Comparison of ENCODE assay signal across 1 cellular context in genomic region chr17:62172492-62173291, GRCh38.
TF ChIP-seq lines count a peak whose summit lies in the region.

No MANE protein-coding gene starts in this region.

TF ChIP-seq in K562, 482 proteins besides CTCF, POLR2A, EP300 and RAD21 (continued from another document and continues in another):
- TF ChIP-seq ZFP91 (CRISPR knock-in tag; IDR thresholded peaks at IDR 0.05) (no peak), HDAC1 (IDR thresholded peaks at IDR 0.05) (peak in 1 of 2 experiments; percentile 83; a peak in 2 of 4 replicates), ZNF589 (CRISPR knock-in tag; IDR thresholded peaks at IDR 0.05; ENCODE audit: low read depth) (peak; percentile 81), TSHZ1 (CRISPR knock-in tag; IDR thresholded peaks at IDR 0.05) (no peak), DIDO1 (tag; IDR thresholded peaks at IDR 0.05; ENCODE audit: low read depth) (no peak), TAL1 (IDR thresholded peaks at IDR 0.05) (peak; percentile 87), RBM34 (IDR thresholded peaks at IDR 0.05; ENCODE audit: borderline replicate concordance, insufficient read depth, low read length) (no peak), NCOA1 (IDR thresholded peaks at IDR 0.05; ENCODE audit: low read depth) (peak; percentile 94), BHLHE40 (IDR thresholded peaks at IDR 0.05; ENCODE audit: low read length) (peak; percentile 60), NFIC (IDR thresholded peaks at IDR 0.05) (peak; percentile 82), PTBP1 (IDR thresholded peaks at IDR 0.05; ENCODE audit: low read depth, low read length) (no peak), KLF1 (tag; IDR thresholded peaks at IDR 0.05) (no peak), ETV1 (tag; conservative IDR thresholded peaks at IDR 0.05; ENCODE audit: low read depth) (peak; percentile 46), CXXC5 (CRISPR knock-in tag; IDR thresholded peaks at IDR 0.05) (peak; percentile 60; the same call in 1 of the 2 replicates), ZKSCAN8 (CRISPR knock-in tag; IDR thresholded peaks at IDR 0.05) (peak; percentile 79), CREB3 (tag; conservative IDR thresholded peaks at IDR 0.05; ENCODE audit: low read depth) (peak; percentile 78; the same call in 1 of the 2 replicates), CEBPB (tag; IDR thresholded peaks at IDR 0.05) (peak; percentile 94), ZSCAN32 (CRISPR knock-in tag; IDR thresholded peaks at IDR 0.05) (peak; percentile 79), DMBX1 (CRISPR knock-in tag; IDR thresholded peaks at IDR 0.05; ENCODE audit: borderline replicate concordance) (peak; percentile 38), MYBL2 (IDR thresholded peaks at IDR 0.05; ENCODE audit: low read depth) (no peak; the same call in 1 of the 2 replicates), MYBL2 (CRISPR knock-in tag; IDR thresholded peaks at IDR 0.05; ENCODE audit: borderline replicate concordance) (no peak), DACH1 (IDR thresholded peaks at IDR 0.05; ENCODE audit: partially characterized antibody) (peak; percentile 77), ZNF79 (CRISPR knock-in tag; IDR thresholded peaks at IDR 0.05; ENCODE audit: low read depth) (0 out of 2 replicates have a peak, but pooled peaks have one; percentile 4), ELF4 (CRISPR knock-in tag; IDR thresholded peaks at IDR 0.05) (peak; percentile 76), NFXL1 (CRISPR knock-in tag; IDR thresholded peaks at IDR 0.05) (0 out of 2 replicates have a peak, but pooled peaks have one; percentile 65), HOMEZ (CRISPR knock-in tag; IDR thresholded peaks at IDR 0.05) (no peak), TEAD2 (tag; IDR thresholded peaks at IDR 0.05) (no peak), SRSF3 (IDR thresholded peaks at IDR 0.05; ENCODE audit: insufficient read depth, low read length) (no peak), JUN (IDR thresholded peaks at IDR 0.05; ENCODE audit: borderline replicate concordance, low read depth, low read length) (peak; percentile 91), JUN (CRISPR knock-in tag; IDR thresholded peaks at IDR 0.05; ENCODE audit: borderline replicate concordance) (no peak), MECOM (CRISPR knock-in tag; IDR thresholded peaks at IDR 0.05) (no peak; the same call in none of the 2 replicates), FOXA1 (IDR thresholded peaks at IDR 0.05; ENCODE audit: borderline replicate concordance) (no peak), ZC3H8 (IDR thresholded peaks at IDR 0.05) (0 out of 2 replicates have a peak, but pooled peaks have one; percentile 8), ZBTB12 (CRISPR knock-in tag; IDR thresholded peaks at IDR 0.05) (no peak), ZNF655 (CRISPR knock-in tag; IDR thresholded peaks at IDR 0.05) (no peak), MXD1 (CRISPR knock-in tag; IDR thresholded peaks at IDR 0.05; ENCODE audit: borderline replicate concordance, poor library complexity, severe bottlenecking) (no peak), NR2F6 (CRISPR knock-in tag; IDR thresholded peaks at IDR 0.05) (no peak), PRPF4 (IDR thresholded peaks at IDR 0.05; ENCODE audit: insufficient read depth, low read depth, low read length, poor library complexity, severe bottlenecking) (no peak), TCF7L2 (IDR thresholded peaks at IDR 0.05; ENCODE audit: low read depth, low read length) (no peak), ZEB2 (IDR thresholded peaks at IDR 0.05) (peak; percentile 55; the same call in 1 of the 2 replicates), BRD9 (IDR thresholded peaks at IDR 0.05; ENCODE audit: low read depth, partially characterized antibody) (peak; percentile 97), U2AF1 (optimal IDR thresholded peaks at IDR 0.05; ENCODE audit: low read depth, low read length) (no peak), TRIM24 (IDR thresholded peaks at IDR 0.05) (peak; percentile 87 to 89), KLF13 (tag; IDR thresholded peaks at IDR 0.05; ENCODE audit: borderline replicate concordance, low read depth) (no peak), CBFA2T3 (IDR thresholded peaks at IDR 0.05) (peak; percentile 95), XRCC5 (IDR thresholded peaks at IDR 0.05; ENCODE audit: low read depth, low read length) (no peak), MCM7 (IDR thresholded peaks at IDR 0.05) (no peak), FOXK1 (CRISPR knock-in tag; IDR thresholded peaks at IDR 0.05; ENCODE audit: borderline replicate concordance) (no peak), PML (IDR thresholded peaks at IDR 0.05; ENCODE audit: low read length) (peak; percentile 74), HDAC3 (IDR thresholded peaks at IDR 0.05; ENCODE audit: borderline replicate concordance, partially characterized antibody) (peak; percentile 75), CBX8 (IDR thresholded peaks at IDR 0.05; ENCODE audit: borderline replicate concordance, extremely low read depth, low read depth, low read length, poor library complexity, severe bottlenecking) (no peak), YY1 (IDR thresholded peaks at IDR 0.05; ENCODE audit: borderline replicate concordance in 1 of 3, control insufficient read depth in 1 of 3, extremely low read depth in 1 of 3, insufficient read depth in 3 of 3, insufficient read length in 1 of 3, insufficient replicate concordance in 2 of 3, low read depth in 1 of 3, low read length in 2 of 3) (peak in 1 of 3 experiments; percentile 69), POLR2H (tag; IDR thresholded peaks at IDR 0.05; ENCODE audit: low read depth) (peak; percentile 46; the same call in 1 of the 2 replicates), HDAC6 (IDR thresholded peaks at IDR 0.05; ENCODE audit: low read depth, low read length) (no peak), GMEB1 (CRISPR knock-in tag; IDR thresholded peaks at IDR 0.05) (peak; percentile 37; the same call in 1 of the 2 replicates), FOXK2 (conservative IDR thresholded peaks at IDR 0.05 in 1 of 2, IDR thresholded peaks at IDR 0.05 in 1 of 2; ENCODE audit: low read depth in 2 of 2) (peak in 1 of 2 experiments; percentile 19; a peak in 1 of 4 replicates), PREB (CRISPR knock-in tag; IDR thresholded peaks at IDR 0.05) (no peak), TAF15 (IDR thresholded peaks at IDR 0.05; ENCODE audit: low read depth, low read length) (no peak), HLTF (IDR thresholded peaks at IDR 0.05) (no peak), E2F1 (CRISPR knock-in tag; IDR thresholded peaks at IDR 0.05) (no peak)
